9 cellular contexts compared by ENCODE assay signal in genomic region chr7:111953611-111954010, GRCh38.
DNase-seq lines count a peak whose midpoint lies in the region; ATAC-seq and TF ChIP-seq lines count a peak whose summit lies in the region.
"Had no signal": no experiment of that assay in that cellular context is flagged by ENCODE, and none has a peak within 500 bp of the region (broad histone marks: within the 10 kb centered on the region; RNA-seq: fewer than 3 reads in every experiment).

No MANE protein-coding gene starts in this region.

- peaks cover 0 to under 1% (median 0%) of the 10 kb centered on the region in 6 donors for H3K4me1 ChIP-seq in spleen

- intact Hi-C loops in left colon (cut with DNase I, micrococcal nuclease): no loop called here
- intact Hi-C loops in spleen (cut with DNase I; ENCODE audit: low total_unique reads): no loop called here

- ATAC-seq in HG03442 (IDR thresholded peaks at IDR 0.05; ENCODE audit: unreplicated experiment) (peak; percentile 57), left colon (peak; percentile 71), GM21526 (IDR thresholded peaks at IDR 0.05; ENCODE audit: low FRiP score, unreplicated experiment) (no peak)

- H3K36me3 ChIP-seq in spleen: no peaks in the 10 kb centered on the region

- 0 to 13% (median 5%) methylated on average over 1 of the region's 1 CpG for WGBS in spleen, 5 donors

- no peaks in the 10 kb centered on the region for H3K9me3 ChIP-seq in spleen

- TF ChIP-seq CTCF in spleen (IDR thresholded peaks at IDR 0.05 in 8 of 11, conservative IDR thresholded peaks at IDR 0.05 in 3 of 11): no peak

- no peak overlapping the region for H3K27ac ChIP-seq in spleen

- TF ChIP-seq POLR2A in spleen (IDR thresholded peaks at IDR 0.05): no peak

- H3K27me3 ChIP-seq in spleen (replicated peaks in 1 of 7): no peaks in the 10 kb centered on the region

- peak; percentile 20 for DNase-seq in DMS53 treated with DMSO at 0.1 percent for 48 hours (lab: John Stamatoyannopoulos, UW; ENCODE audit: unreplicated experiment)
- peak; percentile 16 for DNase-seq in SK-N-DZ (ENCODE audit: low spot score)
- no peak for DNase-seq in left colon
- DNase-seq in stimulated activated naive CD4-positive, alpha-beta T cell (lab: John Stamatoyannopoulos, UW): no peak
- no peak for DNase-seq in spleen
- no peak for DNase-seq in activated T-cell treated with anti-CD3 and anti-CD28 coated beads, Interleukin-2, amount 50 U/mL, for 48 hours
- DNase-seq: naive B cell had no signal

- H3K4me3 ChIP-seq in spleen: no peak overlapping the region

Comparison
In these comparisons a context has a peak if more than half of its experiments do, and no peak if none do; other contexts are left out.
1. DNase-seq: peak in DMS53 treated with DMSO at 0.1 percent for 48 hours (single experiment) and SK-N-DZ (single experiment); none in left colon (0 of 2), stimulated activated naive CD4-positive, alpha-beta T cell (0 of 6), spleen (single experiment) and activated T-cell treated with anti-CD3 and anti-CD28 coated beads, Interleukin-2, amount 50 U/mL, for 48 hours (0 of 2).